Comparison of ENCODE assay signal across 8 cellular contexts in genomic region chr2:191691016-191691725, GRCh38. TPM values are rescaled to one million over a fixed set of nuclear protein-coding genes. Genes with fewer than 3 reads are reported as not detected.
DNase-seq lines count a peak whose midpoint lies in the region; ATAC-seq and TF ChIP-seq lines count a peak whose summit lies in the region.

No MANE protein-coding gene starts in this region.

- H2AFZ ChIP-seq in ACC112 (ENCODE audit: low read length, unreplicated experiment): no peak overlapping the region

- no peaks in the 10 kb centered on the region for H3K9me3 ChIP-seq in HAP-1
- no peaks in the 10 kb centered on the region for H3K9me3 ChIP-seq in left lung
- no peaks in the 10 kb centered on the region for H3K9me3 ChIP-seq in tibial nerve

- peak; percentile 90 for TF ChIP-seq CTCF in chondrocyte (IDR thresholded peaks at IDR 0.05)
- peak; percentile 57 to 62 for TF ChIP-seq CTCF in left lung (IDR thresholded peaks at IDR 0.05)
- peak; percentile 67 to 79 (median 72) for TF ChIP-seq CTCF in tibial nerve (IDR thresholded peaks at IDR 0.05)

- peaks cover 49% of the 10 kb centered on the region for H3K4me1 Mint-ChIP-seq in chondrocyte (ENCODE audit: low read depth)

- H3K27me3 ChIP-seq in ACC112 (ENCODE audit: insufficient read depth, low read length) (no peaks in the 10 kb centered on the region), HAP-1 (ENCODE audit: low read depth) (no peaks in the 10 kb centered on the region), left lung (no peaks in the 10 kb centered on the region), tibial nerve (no peaks in the 10 kb centered on the region)

- no peak for TF ChIP-seq POLR2A in tibial nerve (IDR thresholded peaks at IDR 0.05)

- peak in 1 of 2 donors; percentile 30 for TF ChIP-seq EP300 in tibial nerve (IDR thresholded peaks at IDR 0.05)

- no peaks in the 10 kb centered on the region for H3K27me3 Mint-ChIP-seq in chondrocyte (ENCODE audit: low read depth)

- H3K4me1 ChIP-seq in ACC112 (ENCODE audit: control insufficient read depth, insufficient read depth, low read length, unreplicated experiment) (peaks cover 73% of the 10 kb centered on the region), HAP-1 (peaks cover 10% of the 10 kb centered on the region), left lung (peaks cover 7 to 39% of the 10 kb centered on the region in 2 donors), tibial nerve (peaks cover 0 to 14% (median 7%) of the 10 kb centered on the region in 4 donors)

- no peak overlapping the region for H3K4me3 Mint-ChIP-seq in chondrocyte (ENCODE audit: unreplicated experiment)

- DNase-seq in GM04503 (ENCODE audit: low read depth) (peak; percentile 66), HAP-1 (ENCODE audit: low spot score in 2 of 2) (peak; percentile 47 to 54), M059J (ENCODE audit: low read depth) (peak; percentile 83), SKM-1 treated with dmso at 0.1 percent for 144 hours (lab: John Stamatoyannopoulos, UW; ENCODE audit: unreplicated experiment) (peak; percentile 38), chondrocyte (ENCODE audit: low spot score) (no peak), left lung (no peak), tibial nerve (ENCODE audit: low spot score in 2 of 2) (peak in 1 of 2 donors; percentile 89)

- H3K27ac Mint-ChIP-seq in chondrocyte (ENCODE audit: unreplicated experiment): no peak overlapping the region

- ATAC-seq in left lung: peak; percentile 85

- peaks cover 5% of the 10 kb centered on the region for H3K36me3 Mint-ChIP-seq in chondrocyte (ENCODE audit: low read depth)

- no peak overlapping the region; the same call in 1 of the 2 replicates for H3K4me3 ChIP-seq in ACC112 (ENCODE audit: low read depth, low read length)
- no peak overlapping the region for H3K4me3 ChIP-seq in HAP-1
- no peak overlapping the region for H3K4me3 ChIP-seq in left lung
- H3K4me3 ChIP-seq in tibial nerve: no peak overlapping the region

- intact Hi-C loops in left lung (cut with DNase I): loop anchor here in 1 of 2 donors (5.0 kb wide), 1 partner anchor 124 kb away; no protein-coding TSS in a partner anchor

- no peaks in the 10 kb centered on the region for H3K9me3 Mint-ChIP-seq in chondrocyte (ENCODE audit: low read depth)

- H3K79me2 ChIP-seq in ACC112 (ENCODE audit: control insufficient read depth, insufficient read depth, low read length, unreplicated experiment): peaks cover 6% of the 10 kb centered on the region

- H3K36me3 ChIP-seq in ACC112 (ENCODE audit: insufficient read depth, low read length) (peaks cover 17% of the 10 kb centered on the region), HAP-1 (replicated peaks) (peaks cover 19% of the 10 kb centered on the region), left lung (peaks cover 0 to 44% of the 10 kb centered on the region in 2 donors), tibial nerve (peaks cover 0 to 6% (median 0%) of the 10 kb centered on the region in 3 donors)

- H3K27ac ChIP-seq in ACC112 (ENCODE audit: low read depth, low read length): peak overlapping the region; percentile 54
- peak overlapping the region in 1 of 2 donors; percentile 20 for H3K27ac ChIP-seq in left lung
- no peak overlapping the region for H3K27ac ChIP-seq in tibial nerve

- 15 to 17% methylated on average over 5 of the region's 5 CpGs for WGBS in tibial nerve, 2 donors

- in situ Hi-C loops in HAP-1 (cut with MboI; ENCODE audit: low sequenced_read_pairs): no loop called here

RNA-seq across cellular contexts. Expression of gene NABP1, which starts 13.2 kb away (rescaled TPM):
- total RNA-seq in M059J (2014; rRNA removed; shearing (Covaris generic)): 18.6 and 37.5 TPM in 2 replicates
- total RNA-seq in chondrocyte: 16.1 to 18.5 TPM (median 17.5 TPM) in 3 replicates
- total RNA-seq in left lung: 100 to 1,000 TPM in 1 of 2 donors, 10 to 100 TPM in 1; 41.4 to 122 TPM
- total RNA-seq in tibial nerve: 10 to 100 TPM; 11.4 to 26.6 (median 22.2) TPM

Comparison
In these comparisons a context has a peak if more than half of its experiments do, and no peak if none do; other contexts are left out.
1. DNase-seq: peak in GM04503 (single experiment), HAP-1 (2 of 2), M059J (single experiment) and SKM-1 treated with dmso at 0.1 percent for 144 hours (single experiment); none in chondrocyte (single experiment) and left lung (0 of 2).
2. Peak in every context shown above with its lines, with median percentiles within 50 percentile points of each other: CTCF ChIP-seq.